8 cellular contexts compared by ENCODE assay signal in the genomic region with DNA sequence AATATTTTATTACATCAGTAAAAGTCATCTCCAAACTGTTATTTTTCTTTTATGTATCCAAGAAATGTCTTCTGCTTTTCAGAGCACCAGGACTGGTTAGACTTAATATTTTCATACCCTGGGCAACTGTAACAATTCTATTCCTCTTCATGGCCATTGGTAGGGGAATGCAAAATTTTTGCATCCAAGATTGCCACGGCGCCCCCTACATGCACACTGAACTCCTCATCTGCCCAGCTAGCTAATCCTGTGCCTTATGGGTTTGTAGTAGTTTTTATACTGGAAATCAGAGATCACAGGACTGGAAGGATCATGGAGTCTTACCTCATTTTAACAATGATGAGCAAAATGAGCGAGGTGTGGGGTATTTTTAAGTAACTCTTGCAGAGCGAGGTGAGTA.
DNase-seq lines count a peak whose midpoint lies in the region; ATAC-seq, FAIRE-seq and TF ChIP-seq lines count a peak whose summit lies in the region.

No MANE protein-coding gene starts in this region.

- SMC1A ChIA-PET in GM12878 (lab: Charles Lee; ENCODE audit: uncharacterized antibody, unreplicated experiment), result interaction anchor here (0.6 to 2.1 kb wide), 17 partner anchors 16 to 283 kb away, joined by 3 to 8 read pairs (median 4); no protein-coding TSS in a partner anchor

- H3K27me3 Mint-ChIP-seq in glutamatergic neuron (ENCODE audit: unreplicated experiment), result no peaks in the 10 kb centered on the region

- H2AFZ ChIP-seq in SK-N-SH (ENCODE audit: low read depth) (no peak overlapping the region), GM12878 (ENCODE audit: control insufficient read depth, low read depth, low read length) (no peak overlapping the region), osteoblast (ENCODE audit: low read length) (no peak overlapping the region)

- CTCF ChIA-PET in SK-N-SH (lab: Yijun Ruan, JAX), result interaction anchor here (1.2 to 1.5 kb wide), 3 partner anchors 30 to 122 kb away, joined by 3 to 5 read pairs (median 4); partner anchors contain the start of gene BLM
- CTCF ChIA-PET in GM12878 (lab: Yijun Ruan, JAX), result interaction anchor here (0.7 to 2.5 kb wide), 29 partner anchors 10 to 330 kb away, joined by 3 to 24 read pairs (median 4); partner anchors contain the start of gene ZNF774

- H3K9me3 Mint-ChIP-seq in glutamatergic neuron (ENCODE audit: unreplicated experiment), result no peaks in the 10 kb centered on the region

- peaks cover 0 to under 1% of the 10 kb centered on the region in 2 experiments; a peak in 1 of 4 replicates for H3K4me1 ChIP-seq in SK-N-SH (ENCODE audit: control insufficient read depth in 1 of 2, insufficient read depth in 2 of 2, low read depth in 1 of 2, low read length in 1 of 2)
- peaks cover 3% of the 10 kb centered on the region for H3K4me1 ChIP-seq in GM12878 (ENCODE audit: control insufficient read depth, insufficient read depth, low read length)
- H3K4me1 ChIP-seq in osteoblast (ENCODE audit: insufficient read depth, low read length), result no peaks in the 10 kb centered on the region

- no peak overlapping the region for H3K27ac ChIP-seq in SK-N-SH (ENCODE audit: low read depth in 2 of 2, low read length in 1 of 2)
- H3K27ac ChIP-seq in GM12878 (ENCODE audit: control insufficient read depth, insufficient read depth), result no peak overlapping the region
- H3K27ac ChIP-seq in osteoblast (ENCODE audit: low read depth, low read length), result no peak overlapping the region

- WGBS in SK-N-SH (ENCODE audit: low lambda C conversion rate), result 88% methylated on average over 4 of the region's 4 CpGs
- WGBS in GM12878 (ENCODE audit: insufficient coverage, insufficient replicate concordance, low lambda C conversion rate, missing lambda C conversion rate), result 88% methylated on average over 4 of the region's 4 CpGs

- H3K9me3 ChIP-seq in SK-N-SH, result no peaks in the 10 kb centered on the region
- no peaks in the 10 kb centered on the region for H3K9me3 ChIP-seq in GM12878 (replicated peaks; ENCODE audit: control insufficient read depth, insufficient read depth, low read length)
- no peaks in the 10 kb centered on the region for H3K9me3 ChIP-seq in osteoblast (ENCODE audit: low read depth, low read length)

- H3K9ac ChIP-seq in SK-N-SH, result no peak overlapping the region
- no peak overlapping the region for H3K9ac ChIP-seq in GM12878 (ENCODE audit: control insufficient read depth, insufficient read depth, low read length)

- POLR2A ChIA-PET in SK-N-SH (lab: Yijun Ruan, JAX) (no interaction called here), GM12878 (lab: Charles Lee) (no interaction called here)

- H3K4me3 Mint-ChIP-seq in glutamatergic neuron (ENCODE audit: unreplicated experiment), result no peak overlapping the region

- peaks cover 21% of the 10 kb centered on the region for H3K4me1 Mint-ChIP-seq in glutamatergic neuron (ENCODE audit: low read depth, unreplicated experiment)

- intact Hi-C loops in GM12878 (cut with micrococcal nuclease; ENCODE audit: unreplicated experiment), result no loop called here

- H3K36me3 Mint-ChIP-seq in glutamatergic neuron (ENCODE audit: unreplicated experiment), result no peaks in the 10 kb centered on the region

- in situ Hi-C loops in GM12878 (cut with MboI), result no loop called here

- H3K36me3 ChIP-seq in SK-N-SH (replicated peaks in 1 of 2; ENCODE audit: control insufficient read depth in 1 of 2, insufficient read depth in 2 of 2, low read length in 1 of 2), result peaks cover 6 to 15% of the 10 kb centered on the region in 2 experiments
- H3K36me3 ChIP-seq in GM12878 (ENCODE audit: control insufficient read depth in 2 of 2, insufficient read depth in 2 of 2, low read length in 1 of 2), result peaks cover 5 to 7% of the 10 kb centered on the region in 2 experiments; a peak in 3 of 4 replicates
- H3K36me3 ChIP-seq in osteoblast (ENCODE audit: insufficient read depth, low read length), result peaks cover 31% of the 10 kb centered on the region

- FAIRE-seq in GM12878 (lab: Jason Lieb, UNC), result no peak

- no TSS peak for BruUV-seq in GM12878 (replicated peaks; lab: Mats Ljungman, UMichigan)

- DNase-seq in GM12864 (ENCODE audit: low read depth) (no peak), SK-N-SH (no peak), GM12878 (ENCODE audit: low read depth, low spot score) (no peak), osteoblast (ENCODE audit: insufficient read length, low spot score, missing footprints) (no peak), glutamatergic neuron (no peak), SW480 (ENCODE audit: low spot score) (no peak)

- H3F3A ChIP-seq in SK-N-SH (replicated peaks; ENCODE audit: insufficient read depth), result no peaks in the 10 kb centered on the region

- no peak overlapping the region for H3K4me3 ChIP-seq in GM12864 (ENCODE audit: low read depth, low read length)
- H3K4me3 ChIP-seq in SK-N-SH (ENCODE audit: low read depth in 2 of 2, low read length in 1 of 2), result no peak overlapping the region
- H3K4me3 ChIP-seq in GM12878, result no peak overlapping the region
- no peak overlapping the region for H3K4me3 ChIP-seq in osteoblast (ENCODE audit: insufficient read depth, low read length)

- H3K27ac Mint-ChIP-seq in glutamatergic neuron (ENCODE audit: unreplicated experiment), result no peak overlapping the region

- no peak for TF ChIP-seq POLR2A in GM12878 (IDR thresholded peaks at IDR 0.05; ENCODE audit: low read depth, low read length)

- TF ChIP-seq CTCF in GM12864 (IDR thresholded peaks at IDR 0.05; ENCODE audit: low read depth, low read length, missing control alignments) (peak; percentile 37), SK-N-SH (IDR thresholded peaks at IDR 0.05) (peak; percentile 61), GM12878 (IDR thresholded peaks at IDR 0.05 in 2 of 3, conservative IDR thresholded peaks at IDR 0.05 in 1 of 3; ENCODE audit: control insufficient read depth in 2 of 3, extremely low read depth in 1 of 3, insufficient read depth in 1 of 3, low read depth in 3 of 3, low read length in 3 of 3) (peak; percentile 39 to 49 (median 41); a peak in 5 of 6 replicates), osteoblast (IDR thresholded peaks at IDR 0.05; ENCODE audit: extremely low read depth, low read depth, low read length) (peak; percentile 66), glutamatergic neuron (IDR thresholded peaks at IDR 0.05; ENCODE audit: partially characterized antibody, unreplicated experiment) (no peak)

- RAD21 ChIA-PET in GM12878 (lab: Charles Lee; ENCODE audit: unreplicated experiment), result interaction anchor here (0.9 to 1.3 kb wide), 4 partner anchors 102 to 331 kb away, joined by 3 to 6 read pairs (median 3); partner anchors contain the start of gene UNC45A

- H4K20me1 ChIP-seq in SK-N-SH (ENCODE audit: insufficient read depth) (no peaks in the 10 kb centered on the region), GM12878 (ENCODE audit: control insufficient read depth, insufficient read depth) (no peaks in the 10 kb centered on the region), osteoblast (ENCODE audit: insufficient read depth, low read length) (no peaks in the 10 kb centered on the region)

- TF ChIP-seq EP300 in SK-N-SH (IDR thresholded peaks at IDR 0.05; ENCODE audit: borderline replicate concordance in 1 of 2, low read depth in 1 of 2, low read length in 1 of 2) (no peak), GM12878 (IDR thresholded peaks at IDR 0.05; ENCODE audit: borderline replicate concordance in 1 of 2, control insufficient read depth in 1 of 2, low read depth in 2 of 2, low read length in 2 of 2) (no peak)

- no peaks in the 10 kb centered on the region for H3K9me2 ChIP-seq in SK-N-SH

- H3K79me2 ChIP-seq in SK-N-SH (ENCODE audit: insufficient read depth) (no peaks in the 10 kb centered on the region), GM12878 (ENCODE audit: control insufficient read depth, insufficient read depth, low read length) (no peaks in the 10 kb centered on the region), osteoblast (ENCODE audit: insufficient read depth, low read length) (no peaks in the 10 kb centered on the region)

- no peaks in the 10 kb centered on the region for H3K27me3 ChIP-seq in SK-N-SH (ENCODE audit: insufficient read depth)
- H3K27me3 ChIP-seq in GM12878 (replicated peaks in 1 of 2; ENCODE audit: control insufficient read depth in 2 of 2, insufficient read depth in 2 of 2, low read length in 1 of 2), result no peaks in the 10 kb centered on the region
- H3K27me3 ChIP-seq in osteoblast (ENCODE audit: insufficient read depth, low read length), result no peaks in the 10 kb centered on the region

- ATAC-seq in GM12878, result peak; percentile 77
- ATAC-seq in HG02852 (IDR thresholded peaks at IDR 0.05; ENCODE audit: unreplicated experiment), result no peak
- ATAC-seq in HG03139 (IDR thresholded peaks at IDR 0.05; ENCODE audit: unreplicated experiment), result no peak

- H3K4me2 ChIP-seq in SK-N-SH, result no peak overlapping the region
- no peak overlapping the region for H3K4me2 ChIP-seq in GM12878 (ENCODE audit: control insufficient read depth, insufficient read depth)
- no peak overlapping the region for H3K4me2 ChIP-seq in osteoblast (ENCODE audit: insufficient read depth, low read length)

- peak; percentile 52 for TF ChIP-seq RAD21 in SK-N-SH (IDR thresholded peaks at IDR 0.05; ENCODE audit: low read length)
- peak; percentile 51 for TF ChIP-seq RAD21 in GM12878 (IDR thresholded peaks at IDR 0.05; ENCODE audit: insufficient read depth, low read depth, low read length)

TF ChIP-seq in SK-N-SH, 30 proteins besides CTCF, POLR2A, EP300 and RAD21:
- TF ChIP-seq EZH2phosphoT487 (IDR thresholded peaks at IDR 0.05; ENCODE audit: borderline replicate concordance, low read depth) (no peak), SMC3 (IDR thresholded peaks at IDR 0.05; ENCODE audit: low read depth, low read length) (peak; percentile 29; the same call in 1 of the 2 replicates)

TF ChIP-seq in GM12878, 131 proteins besides CTCF, POLR2A, EP300 and RAD21 (continues in another document):
- no peak for TF ChIP-seq DPF2 (IDR thresholded peaks at IDR 0.05)
- TF ChIP-seq HCFC1 (IDR thresholded peaks at IDR 0.05; ENCODE audit: low read length), result no peak
- TF ChIP-seq WRNIP1 (IDR thresholded peaks at IDR 0.05; ENCODE audit: borderline replicate concordance, low read depth, low read length), result no peak
- peak; percentile 38; the same call in 1 of the 2 replicates for TF ChIP-seq SMC3 (IDR thresholded peaks at IDR 0.05; ENCODE audit: borderline replicate concordance, low read length)
